Comparison of ENCODE assay signal across 30 cellular contexts in the genomic region with DNA sequence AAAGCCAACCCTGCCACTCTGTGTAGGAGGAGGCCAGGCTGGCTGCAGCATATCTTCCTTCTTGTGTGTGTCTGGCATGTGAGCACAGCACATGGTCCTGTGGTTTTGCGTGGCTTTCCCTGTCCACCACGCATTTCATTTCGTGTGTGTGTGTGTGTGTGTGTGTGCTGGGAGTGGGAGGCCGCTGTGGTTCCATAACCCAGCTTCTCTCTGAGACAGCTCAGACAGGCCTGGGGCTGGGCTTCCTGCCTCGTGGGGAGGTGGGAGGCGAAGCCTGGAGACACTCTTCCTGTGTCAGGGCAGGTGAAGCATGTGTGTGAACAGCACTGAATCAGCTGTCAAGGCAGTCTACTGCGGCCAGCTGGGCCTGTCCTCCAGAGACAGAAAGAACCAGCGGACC. TPM values are rescaled to one million over a fixed set of nuclear protein-coding genes. Genes with fewer than 3 reads are reported as not detected.
DNase-seq lines count a peak whose midpoint lies in the region; ATAC-seq and TF ChIP-seq lines count a peak whose summit lies in the region.
"Had no signal": no experiment of that assay in that cellular context is flagged by ENCODE, and none has a peak within 500 bp of the region (broad histone marks: within the 10 kb centered on the region; RNA-seq: fewer than 3 reads in every experiment).

No MANE protein-coding gene starts in this region.

- H3K27me3 ChIP-seq in HCT116 (ENCODE audit: insufficient read depth, low read length) (no peaks in the 10 kb centered on the region), thyroid gland (no peaks in the 10 kb centered on the region)
- H3K27me3 ChIP-seq: BLaER1 had no signal

- no peak for ATAC-seq in HCT116
- no peak for ATAC-seq in activated CD4-positive, CD25-positive, alpha-beta regulatory T cell treated with anti-CD3 and anti-CD28 coated beads, Interleukin-2, amount 50 U/mL, for 24 hours
- no peak for ATAC-seq in GM21360 (IDR thresholded peaks at IDR 0.05; ENCODE audit: unreplicated experiment)
- ATAC-seq: left colon, sciatic nerve had no signal

- TF ChIP-seq CTCF in HCT116 (IDR thresholded peaks at IDR 0.05 in 2 of 3, conservative IDR thresholded peaks at IDR 0.05 in 1 of 3; ENCODE audit: borderline replicate concordance in 1 of 3, insufficient read depth in 1 of 3, low read depth in 2 of 3, low read length in 2 of 3): no peak
- no peak for TF ChIP-seq CTCF in thyroid gland (IDR thresholded peaks at IDR 0.05)

- no peaks in the 10 kb centered on the region for H3K9me3 ChIP-seq in HCT116 (ENCODE audit: control insufficient read depth in 1 of 2, insufficient read depth in 1 of 2, low read depth in 1 of 2, low read length in 2 of 2)
- no peaks in the 10 kb centered on the region for H3K9me3 ChIP-seq in thyroid gland
- H3K9me3 ChIP-seq: Caco-2, neutrophil, SJSA1, stomach, tibial artery had no signal

- no peak for TF ChIP-seq RAD21 in HCT116 (IDR thresholded peaks at IDR 0.05; ENCODE audit: low read depth)

- RAD21 ChIA-PET in HCT116 (lab: Charles Lee; ENCODE audit: low non-redundant PET in 1 of 2, low total read pairs in 2 of 2, uncharacterized antibody in 2 of 2, unreplicated experiment in 2 of 2): interaction anchor here (1.7 to 2.1 kb wide), 2 partner anchors 215 kb away, joined by 22 to 27 read pairs; no protein-coding TSS in a partner anchor

- no peaks in the 10 kb centered on the region for H3K79me2 ChIP-seq in HCT116 (ENCODE audit: insufficient read depth, low read length)

- no peak overlapping the region for H3K4me2 ChIP-seq in HCT116 (ENCODE audit: low read length)
- H3K4me2 ChIP-seq: BLaER1, KMS-11 had no signal

- WGBS in thyroid gland, 2 donors: 76 to 79% methylated on average over 6 to 7 of the region's 8 CpGs

- H3K36me3 ChIP-seq in HCT116 (ENCODE audit: control insufficient read depth in 1 of 2, insufficient read depth in 2 of 2, low read length in 2 of 2) (no peaks in the 10 kb centered on the region), thyroid gland (no peaks in the 10 kb centered on the region)
- H3K36me3 ChIP-seq: BLaER1, neutrophil, SJSA1, stomach, tibial artery had no signal

- no peaks in the 10 kb centered on the region for H3K9me3 Mint-ChIP-seq in T-helper 2 cell treated with Interferon-gamma antibody and Interleukin-4, amounts not matched to agents 5 μg/mL and 100 μg/mL, for 36 hours
- H3K9me3 Mint-ChIP-seq: brain, H9 had no signal

- no peak overlapping the region for H3K9ac ChIP-seq in HCT116 (ENCODE audit: low read length)
- H3K9ac ChIP-seq: BLaER1, KMS-11 had no signal

- peak; percentile 56 for DNase-seq in activated CD8-positive, alpha-beta memory T cell treated with anti-CD3 and anti-CD28 coated beads for 24 hours
- DNase-seq in activated CD8-positive, alpha-beta memory T cell treated with anti-CD3 and anti-CD28 coated beads, Interleukin-2, amount 50 U/mL, for 48 hours: no peak
- no peak for DNase-seq in HCT116 (ENCODE audit: low read depth, low spot score)
- DNase-seq in T-helper 2 cell treated with Interferon-gamma antibody and Interleukin-4, amounts not matched to agents 5 μg/mL and 100 μg/mL, for 36 hours (ENCODE audit: low spot score): peak; percentile 16
- DNase-seq in myocyte (ENCODE audit: low read depth): peak; percentile 78
- DNase-seq in thyroid gland: no peak
- DNase-seq: activated CD4-positive, CD25-positive, alpha-beta regulatory T cell treated with anti-CD3 and anti-CD28 coated beads, Interleukin-2, amount 50 U/mL, for 72 hours; Caco-2; cerebellar nuclear complex; DMS79; dorsolateral prefrontal cortex; GF-D8; H9; left colon; mesenchymal stem cell; NCI-H146; NCI-H446; NCI-H774; stomach; T-helper 1 cell; tibial artery had no signal

- no peaks in the 10 kb centered on the region for H3K9me2 ChIP-seq in HCT116 (ENCODE audit: insufficient read depth)

- POLR2A ChIA-PET in HCT116 (lab: Charles Lee): interaction anchor here (1.4 kb wide), 1 partner anchor 30 kb away, joined by 3 read pairs; no protein-coding TSS in a partner anchor

- H3K4me3 Mint-ChIP-seq in T-helper 2 cell treated with Interferon-gamma antibody and Interleukin-4, amounts not matched to agents 5 μg/mL and 100 μg/mL, for 36 hours: no peak overlapping the region
- H3K4me3 Mint-ChIP-seq: H9 had no signal

- no peak overlapping the region for H3K27ac Mint-ChIP-seq in T-helper 2 cell treated with Interferon-gamma antibody and Interleukin-4, amounts not matched to agents 5 μg/mL and 100 μg/mL, for 36 hours
- H3K27ac Mint-ChIP-seq: brain, H9, progenitor cell of endocrine pancreas had no signal

- H3K4me3 ChIP-seq in HCT116 (replicated peaks in 1 of 2; ENCODE audit: low read depth in 1 of 2, low read length in 2 of 2) (no peak overlapping the region), thyroid gland (replicated peaks in 1 of 3) (no peak overlapping the region)
- H3K4me3 ChIP-seq: BLaER1, dorsolateral prefrontal cortex, SJSA1, stomach, tibial artery had no signal

- H3K27ac ChIP-seq in HCT116 (ENCODE audit: low read depth, low read length) (peak overlapping the region; percentile 29; the same call in 1 of the 2 replicates), thyroid gland (no peak overlapping the region)
- H3K27ac ChIP-seq: BLaER1, dorsolateral prefrontal cortex, KMS-11, neutrophil, SJSA1, stomach, tibial artery had no signal

- no peak overlapping the region for H2AFZ ChIP-seq in HCT116 (ENCODE audit: low read depth, low read length, poor library complexity, severe bottlenecking)

- CTCF ChIA-PET in HCT116 (lab: Charles Lee): interaction anchor here (1.7 to 6.0 kb wide), 3 partner anchors 9 to 216 kb away, joined by 6 to 116 read pairs (median 31); no protein-coding TSS in a partner anchor

- H4K20me1 ChIP-seq in HCT116 (ENCODE audit: insufficient read depth): no peaks in the 10 kb centered on the region
- H4K20me1 ChIP-seq: BLaER1 had no signal

- no TSS peak for BruUV-seq in HCT116 (replicated peaks; lab: Mats Ljungman, UMichigan)

- peaks cover 26% of the 10 kb centered on the region for H3K4me1 Mint-ChIP-seq in T-helper 2 cell treated with Interferon-gamma antibody and Interleukin-4, amounts not matched to agents 5 μg/mL and 100 μg/mL, for 36 hours (ENCODE audit: low read depth)

- H3K36me3 Mint-ChIP-seq in T-helper 2 cell treated with Interferon-gamma antibody and Interleukin-4, amounts not matched to agents 5 μg/mL and 100 μg/mL, for 36 hours (ENCODE audit: low read depth): no peaks in the 10 kb centered on the region
- H3K36me3 Mint-ChIP-seq: brain had no signal

- peaks cover 18% of the 10 kb centered on the region for H3K27me3 Mint-ChIP-seq in T-helper 2 cell treated with Interferon-gamma antibody and Interleukin-4, amounts not matched to agents 5 μg/mL and 100 μg/mL, for 36 hours (ENCODE audit: low read depth)

- intact Hi-C loops in HCT116 (cut with micrococcal nuclease): loop anchor here (2.0 to 10.0 kb wide), 4 partner anchors 215 to 853 kb away; no protein-coding TSS in a partner anchor
- intact Hi-C loops in thyroid gland (cut with DNase I): loop anchor here (5.0 kb wide), 1 partner anchor 216 kb away; no protein-coding TSS in a partner anchor

- TF ChIP-seq POLR2A in HCT116 (IDR thresholded peaks at IDR 0.05; ENCODE audit: borderline replicate concordance, extremely low read depth, insufficient read depth, insufficient read length): no peak
- no peak for TF ChIP-seq POLR2A in thyroid gland (IDR thresholded peaks at IDR 0.05)

- peaks cover 34 to 44% of the 10 kb centered on the region in 2 experiments for H3K4me1 ChIP-seq in HCT116 (ENCODE audit: control insufficient read depth in 1 of 2, insufficient read depth in 2 of 2, low read length in 2 of 2)
- no peaks in the 10 kb centered on the region for H3K4me1 ChIP-seq in thyroid gland
- H3K4me1 ChIP-seq: Caco-2 had no signal

TF ChIP-seq in HCT116, 20 proteins besides CTCF, POLR2A, EP300 and RAD21:
- TF ChIP-seq SRF (IDR thresholded peaks at IDR 0.05; ENCODE audit: low read depth) (no peak), ZFX (IDR thresholded peaks at IDR 0.05) (peak; percentile 30; the same call in 1 of the 2 replicates), ZNF274 (IDR thresholded peaks at IDR 0.05; ENCODE audit: low read depth, low read length) (no peak), EZH2 (IDR thresholded peaks at IDR 0.05) (no peak), ATF3 (IDR thresholded peaks at IDR 0.05) (no peak)
- TF ChIP-seq, protein P1, sequence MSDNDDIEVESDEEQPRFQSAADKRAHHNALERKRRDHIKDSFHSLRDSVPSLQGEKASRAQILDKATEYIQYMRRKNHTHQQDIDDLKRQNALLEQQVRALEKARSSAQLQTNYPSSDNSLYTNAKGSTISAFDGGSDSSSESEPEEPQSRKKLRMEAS (IDR thresholded peaks at IDR 0.05): peak; percentile 21; the same call in 1 of the 2 replicates

RNA-seq across cellular contexts. Expression of gene MRPS22, which starts 16.0 kb away (rescaled TPM):
- total RNA-seq in HCT116 (2021; ENCODE audit: unreplicated experiment) (95.1 TPM), myocyte (70.2 and 78.3 TPM in 2 replicates), thyroid gland (10 to 100 TPM; 40.1 to 60.9 (median 48.6) TPM)
- polyA plus RNA-seq in HCT116 (2012): 50.5 and 67.7 TPM in 2 replicates
- 27.2 TPM for polyA plus RNA-seq in myocyte (2012)

Comparison
In these comparisons a context has a peak if more than half of its experiments do, and no peak if none do; other contexts are left out.
1. DNase-seq: peak in activated CD8-positive, alpha-beta memory T cell treated with anti-CD3 and anti-CD28 coated beads for 24 hours (single experiment), T-helper 2 cell treated with Interferon-gamma antibody and Interleukin-4, amounts not matched to agents 5 μg/mL and 100 μg/mL, for 36 hours (single experiment) and myocyte (single experiment); none in activated CD8-positive, alpha-beta memory T cell treated with anti-CD3 and anti-CD28 coated beads, Interleukin-2, amount 50 U/mL, for 48 hours (single experiment), HCT116 (single experiment) and thyroid gland (0 of 2).